ENCODE assay signal across 8 cellular contexts in the genomic region with DNA sequence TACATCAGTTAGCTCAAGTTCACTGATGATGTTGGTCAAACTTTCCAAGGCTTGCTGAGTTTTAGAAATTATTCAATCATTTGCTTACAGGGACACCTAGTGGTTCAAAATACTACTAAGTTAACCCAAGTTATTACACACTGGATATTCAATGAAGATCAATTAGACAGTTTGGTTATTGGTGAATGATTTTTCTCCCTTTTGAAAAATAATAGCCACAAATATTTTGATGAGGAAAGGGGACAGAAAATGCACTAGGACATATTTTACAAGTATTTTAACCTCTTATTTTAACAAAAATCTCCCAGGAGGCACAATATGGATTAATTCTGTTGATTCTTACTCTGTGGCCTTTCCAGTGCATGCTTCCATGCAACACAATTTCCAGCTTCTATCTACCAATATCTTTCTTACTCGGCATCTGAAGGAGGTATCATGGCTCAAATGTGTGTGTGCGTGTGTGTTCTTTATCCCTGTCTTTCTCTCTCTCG. TPM values are rescaled to one million over a fixed set of nuclear protein-coding genes. Genes with fewer than 3 reads are reported as not detected.
DNase-seq lines count a peak whose midpoint lies in the region; ATAC-seq, FAIRE-seq and TF ChIP-seq lines count a peak whose summit lies in the region.

No MANE protein-coding gene starts in this region.

- H3K4me3 ChIP-seq in pancreas, result no peak overlapping the region

- FAIRE-seq in endometrium (lab: Jason Lieb, UNC), result peak; percentile 31
- no peak for FAIRE-seq in pancreas (lab: Jason Lieb, UNC)

- no peaks in the 10 kb centered on the region for H3K27me3 ChIP-seq in pancreas

- peak in 1 of 4 donors; percentile 21 for TF ChIP-seq CTCF in pancreas (IDR thresholded peaks at IDR 0.05)

- H3K9me3 ChIP-seq in pancreas, result no peaks in the 10 kb centered on the region

- no peaks in the 10 kb centered on the region for H3K4me1 ChIP-seq in pancreas

- H3K36me3 ChIP-seq in pancreas, result no peaks in the 10 kb centered on the region

- DNase-seq in NCI-H2171 treated with DMSO at 0.1 percent for 48 hours (lab: John Stamatoyannopoulos, UW), result peak; percentile 18
- no peak for DNase-seq in NCI-H2171 (lab: John Stamatoyannopoulos, UW)
- DNase-seq in NCI-H748 treated with DMSO at 0.1 percent for 48 hours (lab: John Stamatoyannopoulos, UW), result peak; percentile 14
- no peak for DNase-seq in pancreas
- DNase-seq in nucleus accumbens (lab: John Stamatoyannopoulos, UW), result no peak

- ATAC-seq in pancreas (peak in 3 of 4 donors; percentile 59 to 70 (median 68)), HG02610 (IDR thresholded peaks at IDR 0.05; ENCODE audit: unreplicated experiment) (no peak), GM21528 (IDR thresholded peaks at IDR 0.05; ENCODE audit: low FRiP score, unreplicated experiment) (no peak)

- 59 to 63% methylated on average over 3 of the region's 3 CpGs for WGBS in pancreas, 2 donors

- H3K27ac ChIP-seq in pancreas, result no peak overlapping the region

- intact Hi-C loops in pancreas (cut with DNase I), result no loop called here

RNA-seq across cellular contexts. Expression of gene GOLGA6L2, which starts 20.1 kb away (rescaled TPM):
- total RNA-seq in pancreas, result not detected
- polyA plus RNA-seq in pancreas, result under 1 TPM in 1 of 2 donors, not detected in 1; 0.02 TPM

Comparison
In these comparisons a context has a peak if more than half of its experiments do, and no peak if none do; other contexts are left out.
1. DNase-seq: peak in NCI-H2171 treated with DMSO at 0.1 percent for 48 hours (single experiment) and NCI-H748 treated with DMSO at 0.1 percent for 48 hours (single experiment); none in NCI-H2171 (single experiment), pancreas (0 of 6) and nucleus accumbens (0 of 56).
2. ATAC-seq: peak in pancreas (3 of 4); none in HG02610 (single experiment) and GM21528 (single experiment).